Comparison of ENCODE assay signal across 1 cellular context in genomic region chr15:80989518-80990478, GRCh38.
A peak's percentile ranks its signal among the peaks of the same experiment; 100 is the strongest.
TF ChIP-seq lines count a peak whose summit lies in the region.

Gene MESD (minus strand): TSS chr15:80989819. CDS start chr15:80989791, 28 bp downstream.

TF ChIP-seq in HepG2, 621 proteins besides CTCF, POLR2A, EP300 and RAD21 (continued from another document and continues in another):
- TF ChIP-seq ZNF124 (CRISPR knock-in tag; IDR thresholded peaks at IDR 0.05) = no peak
- no peak for TF ChIP-seq ZNF432 (CRISPR knock-in tag; IDR thresholded peaks at IDR 0.05; ENCODE audit: borderline replicate concordance)
- TF ChIP-seq ZBTB38 (CRISPR knock-in tag; IDR thresholded peaks at IDR 0.05) = no peak
- no peak for TF ChIP-seq ZKSCAN5 (CRISPR knock-in tag; IDR thresholded peaks at IDR 0.05)
- peak; percentile 94 for TF ChIP-seq PHF8 (CRISPR knock-in tag; IDR thresholded peaks at IDR 0.05)
- TF ChIP-seq SCMH1 (CRISPR knock-in tag; IDR thresholded peaks at IDR 0.05; ENCODE audit: borderline replicate concordance) = no peak
- TF ChIP-seq ZNF646 (CRISPR knock-in tag; IDR thresholded peaks at IDR 0.05) = no peak
- no peak for TF ChIP-seq ZNF496 (CRISPR knock-in tag; IDR thresholded peaks at IDR 0.05; ENCODE audit: insufficient replicate concordance)
- TF ChIP-seq CBFB (CRISPR knock-in tag; IDR thresholded peaks at IDR 0.05) = 0 out of 2 replicates have a peak, but pooled peaks have one; percentile 50
- peak; percentile 53; the same call in 1 of the 2 replicates for TF ChIP-seq NFYB (CRISPR knock-in tag; IDR thresholded peaks at IDR 0.05)
- peak; percentile 32; the same call in 1 of the 2 replicates for TF ChIP-seq TARDBP (CRISPR knock-in tag; IDR thresholded peaks at IDR 0.05)
- TF ChIP-seq CEBPB (IDR thresholded peaks at IDR 0.05; ENCODE audit: borderline replicate concordance, low read depth, low read length) = no peak
- TF ChIP-seq ZBTB44 (CRISPR knock-in tag; IDR thresholded peaks at IDR 0.05) = 0 out of 2 replicates have a peak, but pooled peaks have one; percentile 64
- no peak for TF ChIP-seq NCOA5 (CRISPR knock-in tag; IDR thresholded peaks at IDR 0.05)
- no peak for TF ChIP-seq DBP (CRISPR knock-in tag; IDR thresholded peaks at IDR 0.05; ENCODE audit: not compliant biosample characterization)
- TF ChIP-seq EEA1 (CRISPR knock-in tag; IDR thresholded peaks at IDR 0.05; ENCODE audit: borderline replicate concordance) = no peak
- no peak for TF ChIP-seq REST (IDR thresholded peaks at IDR 0.05; ENCODE audit: borderline replicate concordance in 1 of 2, low read depth in 1 of 2, low read length in 2 of 2)
- TF ChIP-seq ZNF331 (CRISPR knock-in tag; IDR thresholded peaks at IDR 0.05) = peak; percentile 40; the same call in 1 of the 2 replicates
- TF ChIP-seq ZSCAN20 (CRISPR knock-in tag; IDR thresholded peaks at IDR 0.05; ENCODE audit: borderline replicate concordance) = peak; percentile 72; the same call in 1 of the 2 replicates
- TF ChIP-seq MBNL3 (CRISPR knock-in tag; conservative IDR thresholded peaks at IDR 0.05) = no peak
- TF ChIP-seq HES4 (CRISPR knock-in tag; IDR thresholded peaks at IDR 0.05; ENCODE audit: borderline replicate concordance) = no peak
- TF ChIP-seq SOX13 (IDR thresholded peaks at IDR 0.05) = no peak
- no peak for TF ChIP-seq SOX13 (CRISPR knock-in tag; conservative IDR thresholded peaks at IDR 0.05 in 1 of 2, IDR thresholded peaks at IDR 0.05 in 1 of 2)
- 0 out of 2 replicates have a peak, but pooled peaks have one; percentile 41 for TF ChIP-seq ZBTB42 (CRISPR knock-in tag; IDR thresholded peaks at IDR 0.05)
- TF ChIP-seq ZNF879 (CRISPR knock-in tag; IDR thresholded peaks at IDR 0.05) = 0 out of 2 replicates have a peak, but pooled peaks have one; percentile 43
- TF ChIP-seq ZNF251 (CRISPR knock-in tag; IDR thresholded peaks at IDR 0.05) = no peak
- peak; percentile 23; the same call in 1 of the 2 replicates for TF ChIP-seq ZKSCAN8 (CRISPR knock-in tag; IDR thresholded peaks at IDR 0.05; ENCODE audit: borderline replicate concordance)
- no peak; the same call in 1 of the 2 replicates for TF ChIP-seq RFXAP (CRISPR knock-in tag; IDR thresholded peaks at IDR 0.05; ENCODE audit: borderline replicate concordance)
- peak; percentile 33; the same call in 1 of the 2 replicates for TF ChIP-seq FOXC1 (CRISPR knock-in tag; IDR thresholded peaks at IDR 0.05; ENCODE audit: borderline replicate concordance)
- TF ChIP-seq KDM6A (CRISPR knock-in tag; IDR thresholded peaks at IDR 0.05; ENCODE audit: low read depth) = no peak
- TF ChIP-seq KDM3A (CRISPR knock-in tag; IDR thresholded peaks at IDR 0.05; ENCODE audit: low read depth) = peak; percentile 57; the same call in 1 of the 2 replicates
- peak; percentile 38; the same call in 1 of the 2 replicates for TF ChIP-seq CEBPG (CRISPR knock-in tag; IDR thresholded peaks at IDR 0.05)
- no peak for TF ChIP-seq NBN (conservative IDR thresholded peaks at IDR 0.05)
- no peak for TF ChIP-seq PRDM10 (CRISPR knock-in tag; IDR thresholded peaks at IDR 0.05; ENCODE audit: low read depth)
- TF ChIP-seq WIZ (CRISPR knock-in tag; IDR thresholded peaks at IDR 0.05) = no peak
- 0 out of 2 replicates have a peak, but pooled peaks have one; percentile 48 for TF ChIP-seq ZNF619 (CRISPR knock-in tag; IDR thresholded peaks at IDR 0.05)
- TF ChIP-seq CREM (IDR thresholded peaks at IDR 0.05) = no peak; the same call in 1 of the 2 replicates
- no peak for TF ChIP-seq CREM (CRISPR knock-in tag; IDR thresholded peaks at IDR 0.05)
- TF ChIP-seq ZNF7 (CRISPR knock-in tag; IDR thresholded peaks at IDR 0.05) = no peak
- no peak for TF ChIP-seq TFAP4 (IDR thresholded peaks at IDR 0.05; ENCODE audit: borderline replicate concordance, low read depth)
- TF ChIP-seq IRX3 (CRISPR knock-in tag; IDR thresholded peaks at IDR 0.05; ENCODE audit: borderline replicate concordance, low read depth) = no peak
- no peak for TF ChIP-seq ZFAT (CRISPR knock-in tag; conservative IDR thresholded peaks at IDR 0.05)
- no peak for TF ChIP-seq ARNTL (CRISPR knock-in tag; IDR thresholded peaks at IDR 0.05)
- no peak for TF ChIP-seq ZNF709 (CRISPR knock-in tag; IDR thresholded peaks at IDR 0.05)
- TF ChIP-seq ZFP91 (CRISPR knock-in tag; IDR thresholded peaks at IDR 0.05; ENCODE audit: borderline replicate concordance) = peak; percentile 68; the same call in 1 of the 2 replicates
- TF ChIP-seq KDM5A (IDR thresholded peaks at IDR 0.05; ENCODE audit: borderline replicate concordance, low read length) = peak; percentile 65
